In genomic region chr4:39032218-39033085, GRCh38 we compare ENCODE assay signal across 9 cellular contexts. TPM values are rescaled to one million over a fixed set of nuclear protein-coding genes. Genes with fewer than 3 reads are reported as not detected.
DNase-seq lines count a peak whose midpoint lies in the region; ATAC-seq, FAIRE-seq and TF ChIP-seq lines count a peak whose summit lies in the region.
"Had no signal": no experiment of that assay in that cellular context is flagged by ENCODE, and none has a peak within 500 bp of the region (broad histone marks: within the 10 kb centered on the region; RNA-seq: fewer than 3 reads in every experiment).

Gene TMEM156 (minus strand): TSS chr4:39032409. CDS start chr4:39032313, 96 bp downstream.

- H4K20me1 ChIP-seq in HepG2 (ENCODE audit: insufficient read depth, low read length): no peaks in the 10 kb centered on the region

- DNase-seq in GM10248 (ENCODE audit: extremely low spot score): peak; percentile 63
- peak; percentile 27 for DNase-seq in HPDE6-E6E7 (ENCODE audit: extremely low spot score)
- DNase-seq in activated CD4-positive, alpha-beta T cell treated with anti-CD3 and anti-CD28 coated beads for 48 hours: peak; percentile 55
- peak; percentile 12 for DNase-seq in HepG2 (ENCODE audit: low spot score)
- no peak for DNase-seq in GOT3 (lab: John Stamatoyannopoulos, UW)
- no peak for DNase-seq in lower leg skin (ENCODE audit: low spot score in 2 of 2)
- DNase-seq in A673 (ENCODE audit: low spot score): no peak

- POLR2A ChIA-PET in GM10248 (lab: Yijun Ruan, JAX): interaction anchor here (0.6 kb wide), 1 partner anchor 35 kb away, joined by 4 read pairs; no protein-coding TSS in a partner anchor
- POLR2A ChIA-PET in HepG2 (lab: Yijun Ruan, JAX): no interaction called here
- POLR2A ChIA-PET in A673 (lab: Charles Lee; ENCODE audit: low non-redundant PET): no interaction called here

- no peak for FAIRE-seq in HepG2 (lab: Jason Lieb, UNC)

- H3K4me1 ChIP-seq in HepG2 (ENCODE audit: insufficient read depth, low read length): peaks cover 30% of the 10 kb centered on the region
- H3K4me1 ChIP-seq in A673 (ENCODE audit: insufficient read depth, low read length, poor library complexity, severe bottlenecking): no peaks in the 10 kb centered on the region

- H2AFZ ChIP-seq in HepG2 (ENCODE audit: low read length): no peak within 1 kb of the TSS

- WGBS in HepG2 (ENCODE audit: low lambda C conversion rate): 76% methylated on average over 5 of the region's 5 CpGs
- 70 to 81% methylated on average over 5 of the region's 5 CpGs for WGBS in lower leg skin, 2 donors

- no TSS peak for BruUV-seq in HepG2 (replicated peaks; lab: Mats Ljungman, UMichigan)
- no TSS peak for BruUV-seq in A673 (replicated peaks; lab: Mats Ljungman, UMichigan)

- in situ Hi-C loops in HepG2 (cut with HindIII; ENCODE audit: extremely low pct_ligation_motif_present, low pct_unique_long_range_greater_than_20kb): no loop called here

- no peak within 1 kb of the TSS for H3K4me2 ChIP-seq in HepG2 (ENCODE audit: low read depth, low read length)

- TF ChIP-seq EP300 in HepG2 (IDR thresholded peaks at IDR 0.05; ENCODE audit: low read depth in 2 of 2, low read length in 2 of 2) (no peak), HepG2 (CRISPR knock-in tag; IDR thresholded peaks at IDR 0.05; ENCODE audit: borderline replicate concordance) (no peak)

- no peaks in the 10 kb centered on the region for H3K27me3 ChIP-seq in HepG2 (ENCODE audit: control insufficient read depth in 1 of 2, insufficient read depth in 2 of 2, low read length in 2 of 2)
- H3K27me3 ChIP-seq in A673 (replicated peaks; ENCODE audit: insufficient read depth, low read depth, low read length, poor library complexity): no peaks in the 10 kb centered on the region

- H3K9ac ChIP-seq in HepG2 (ENCODE audit: insufficient read depth, low read depth, low read length): no peak within 1 kb of the TSS

- no peaks in the 10 kb centered on the region for H3K9me3 ChIP-seq in HepG2 (ENCODE audit: low read length)
- no peaks in the 10 kb centered on the region for H3K9me3 ChIP-seq in A673 (ENCODE audit: low read depth, low read length, poor library complexity, severe bottlenecking)

- no peaks in the 10 kb centered on the region for H3K79me2 ChIP-seq in HepG2 (ENCODE audit: insufficient read depth, low read length)

- ATAC-seq in GM21515 (IDR thresholded peaks at IDR 0.05; ENCODE audit: unreplicated experiment): peak; percentile 60
- ATAC-seq in HepG2: no peak

- TF ChIP-seq CTCF in GM10248 (IDR thresholded peaks at IDR 0.05; ENCODE audit: control extremely low read depth, extremely low read depth, low read depth, missing control alignments) (no peak), HepG2 (CRISPR knock-in tag; IDR thresholded peaks at IDR 0.05) (no peak), lower leg skin (IDR thresholded peaks at IDR 0.05) (no peak), A673 (conservative IDR thresholded peaks at IDR 0.05; ENCODE audit: low read depth, low read length) (no peak)

- H3K27ac ChIP-seq in HepG2 (ENCODE audit: extremely low read length, insufficient read depth, low read length) (no peak within 1 kb of the TSS), A673 (ENCODE audit: low read depth, low read length, poor library complexity, severe bottlenecking) (no peak within 1 kb of the TSS)

- TF ChIP-seq POLR2A in HepG2 (IDR thresholded peaks at IDR 0.05; ENCODE audit: insufficient read depth in 1 of 2, low read depth in 2 of 2, low read length in 2 of 2) (no peak), lower leg skin (IDR thresholded peaks at IDR 0.05) (no peak)

- no peak for TF ChIP-seq RAD21 in HepG2 (CRISPR knock-in tag; IDR thresholded peaks at IDR 0.05)

- CTCF ChIA-PET in GM10248 (lab: Yijun Ruan, JAX) (interaction anchor here (1.0 to 2.2 kb wide), 3 partner anchors 8 to 130 kb away, joined by 3 to 6 read pairs (median 3); no protein-coding TSS in a partner anchor), HepG2 (lab: Yijun Ruan, JAX; ENCODE audit: low intra/inter-chr PET ratio, low total read pairs) (no interaction called here), A673 (lab: Charles Lee) (no interaction called here)

- H3K36me3 ChIP-seq in HepG2 (replicated peaks in 1 of 2; ENCODE audit: control insufficient read depth in 1 of 2, insufficient read depth in 2 of 2, low read length in 2 of 2) (no peaks in the 10 kb centered on the region), A673 (ENCODE audit: insufficient read depth, low read length, poor library complexity, severe bottlenecking) (no peaks in the 10 kb centered on the region)

- intact Hi-C loops in HepG2 (cut with micrococcal nuclease; ENCODE audit: unreplicated experiment): no loop called here
- intact Hi-C loops in lower leg skin (cut with DNase I; ENCODE audit: low total_unique reads): no loop called here
- intact Hi-C loops in A673 (cut with micrococcal nuclease; ENCODE audit: unreplicated experiment): no loop called here

- H3K4me3 ChIP-seq in HepG2 (replicated peaks in 1 of 3; ENCODE audit: insufficient read depth in 1 of 3, low read depth in 2 of 3, low read length in 3 of 3): no peak within 1 kb of the TSS
- no peak within 1 kb of the TSS for H3K4me3 ChIP-seq in lower leg skin (ENCODE audit: low read depth, poor library complexity, severe bottlenecking)
- no peak within 1 kb of the TSS for H3K4me3 ChIP-seq in A673 (ENCODE audit: low read depth, low read length, poor library complexity, severe bottlenecking)

TF ChIP-seq in HepG2, 621 proteins besides CTCF, POLR2A, EP300 and RAD21 (continues in another document):
- TF ChIP-seq FOXA3 (CRISPR knock-in tag; IDR thresholded peaks at IDR 0.05) (no peak), ZNF747 (CRISPR knock-in tag; IDR thresholded peaks at IDR 0.05; ENCODE audit: borderline replicate concordance) (no peak), IRF9 (CRISPR knock-in tag; IDR thresholded peaks at IDR 0.05; ENCODE audit: borderline replicate concordance) (no peak), ZBTB14 (CRISPR knock-in tag; IDR thresholded peaks at IDR 0.05) (no peak), CERS6 (CRISPR knock-in tag; IDR thresholded peaks at IDR 0.05) (no peak), TBP (CRISPR knock-in tag; IDR thresholded peaks at IDR 0.05) (no peak), KAT7 (CRISPR knock-in tag; IDR thresholded peaks at IDR 0.05; ENCODE audit: borderline replicate concordance) (no peak), ZNF292 (CRISPR knock-in tag; IDR thresholded peaks at IDR 0.05; ENCODE audit: borderline replicate concordance, low read depth) (no peak), POLR2AphosphoS5 (IDR thresholded peaks at IDR 0.05; ENCODE audit: low read depth, low read length) (no peak)

RNA-seq across cellular contexts. Expression of gene TMEM156, which starts in this region (rescaled TPM):
- not detected in 2 replicates for total RNA-seq in HepG2 (2016; rRNA removed; fragmentation: Illumina TruSeq; extraction: Trizol)
- not detected in 2 replicates for total RNA-seq in HepG2 (2016; cell fraction: cytosol; rRNA removed; fragmentation: Illumina TruSeq; extraction: Trizol; ENCODE audit: low read depth)
- not detected in 2 replicates for total RNA-seq in HepG2 (2016; cell fraction: insoluble cytoplasmic fraction; rRNA removed; fragmentation: Illumina TruSeq; extraction: Trizol)
- not detected in 2 replicates for total RNA-seq in HepG2 (2016; cell fraction: membrane; rRNA removed; fragmentation: Illumina TruSeq; extraction: Trizol)
- total RNA-seq in HepG2 (2016; cell fraction: nucleus; rRNA removed; fragmentation: Illumina TruSeq; extraction: Trizol): not detected in 2 replicates
- polyA plus RNA-seq in HepG2 (2011; rRNA removed): 1.2 and 1.6 TPM in 2 replicates
- polyA plus RNA-seq in HepG2 (2011; cell fraction: cytosol; rRNA removed): 0.63 and 0.91 TPM in 2 replicates
- polyA plus RNA-seq in HepG2 (2011; cell fraction: nucleus; rRNA removed): 0.13 and 0.31 TPM in 2 replicates
- polyA plus RNA-seq in HepG2 (2012): 0.13 and 1.2 TPM in 2 replicates
- 0.10 TPM in 1 of 2 replicates, not detected in the other for polyA plus RNA-seq in HepG2 (2016; cell fraction: cytosol; fragmentation: Illumina TruSeq; extraction: Trizol; ENCODE audit: low read depth)
- not detected in 2 replicates for polyA plus RNA-seq in HepG2 (2016; cell fraction: insoluble cytoplasmic fraction; fragmentation: Illumina TruSeq; extraction: Trizol; ENCODE audit: low read depth)
- polyA plus RNA-seq in HepG2 (2016; cell fraction: membrane; fragmentation: Illumina TruSeq; extraction: Trizol; ENCODE audit: low read depth): 0.13 TPM in 1 of 2 replicates, not detected in the other
- polyA plus RNA-seq in HepG2 (2016; cell fraction: nucleus; fragmentation: Illumina TruSeq; extraction: Trizol; ENCODE audit: insufficient read depth, low read depth): not detected in 2 replicates
- 0.50 and 1.8 TPM in 2 replicates for polyA minus RNA-seq in HepG2 (2011; rRNA and poly(A)+ RNA removed; ENCODE audit: low replicate concordance)
- 0.49 and 0.62 TPM in 2 replicates for polyA minus RNA-seq in HepG2 (2011; cell fraction: cytosol; rRNA and poly(A)+ RNA removed)
- polyA minus RNA-seq in HepG2 (2011; cell fraction: nucleus; rRNA and poly(A)+ RNA removed): 1.2 TPM in 2 replicates
- total RNA-seq in lower leg skin: under 1 TPM in 3 of 4 donors, not detected in 1; 0.12 to 0.52 (median 0.23) TPM
- total RNA-seq in A673 (2021): not detected in 2 replicates
- total RNA-seq: myocyte had no signal

Comparison
In these comparisons a context has a peak if more than half of its experiments do, and no peak if none do; other contexts are left out.
1. DNase-seq: peak in GM10248 (single experiment), HPDE6-E6E7 (single experiment), activated CD4-positive, alpha-beta T cell treated with anti-CD3 and anti-CD28 coated beads for 48 hours (single experiment) and HepG2 (single experiment); none in GOT3 (single experiment), lower leg skin (0 of 2) and A673 (single experiment).